Comparison of ENCODE assay signal across 7 cellular contexts in genomic region chr5:134006119-134006514, GRCh38. TPM values are rescaled to one million over a fixed set of nuclear protein-coding genes. Genes with fewer than 3 reads are reported as not detected.
DNase-seq lines count a peak whose midpoint lies in the region; ATAC-seq, FAIRE-seq and TF ChIP-seq lines count a peak whose summit lies in the region.

No MANE protein-coding gene starts in this region.

- DNase-seq in activated naive CD8-positive, alpha-beta T cell treated with anti-CD3 and anti-CD28 coated beads, Interleukin-2, amount 10 ng/mL, durations not matched to agents 7 days and 5 days: no peak
- DNase-seq in keratinocyte (ENCODE audit: low read depth, low spot score): no peak
- DNase-seq in stomach: no peak
- no peak for DNase-seq in effector CD4-positive, alpha-beta T cell
- no peak for DNase-seq in DMS79 (lab: John Stamatoyannopoulos, UW)

- H4K20me1 ChIP-seq in keratinocyte (ENCODE audit: control insufficient read depth, extremely low read depth, insufficient read depth, low read length): peaks cover 19% of the 10 kb centered on the region

- ATAC-seq in activated naive CD8-positive, alpha-beta T cell treated with anti-CD3 and anti-CD28 coated beads, Interleukin-2, amount 10 ng/mL, durations not matched to agents 7 days and 5 days (ENCODE audit: low read depth): no peak
- no peak for ATAC-seq in HG02678 (IDR thresholded peaks at IDR 0.05; ENCODE audit: unreplicated experiment)

- H3K4me2 ChIP-seq in keratinocyte (ENCODE audit: control insufficient read depth, extremely low read depth, insufficient read depth, low read depth, low read length): peak overlapping the region; percentile 85

- H3K36me3 Mint-ChIP-seq in activated naive CD8-positive, alpha-beta T cell treated with anti-CD3 and anti-CD28 coated beads, Interleukin-2, amount 10 ng/mL, durations not matched to agents 7 days and 5 days: peaks cover 7% of the 10 kb centered on the region

- no peak for TF ChIP-seq EP300 in stomach (IDR thresholded peaks at IDR 0.05)

- H2AFZ ChIP-seq in keratinocyte (ENCODE audit: control insufficient read depth, low read length): no peak overlapping the region

- no peaks in the 10 kb centered on the region for H3K9me3 Mint-ChIP-seq in activated naive CD8-positive, alpha-beta T cell treated with anti-CD3 and anti-CD28 coated beads, Interleukin-2, amount 10 ng/mL, durations not matched to agents 7 days and 5 days

- no peak for FAIRE-seq in keratinocyte (lab: Jason Lieb, UNC)

- peaks cover 3% of the 10 kb centered on the region for H3K27me3 Mint-ChIP-seq in activated naive CD8-positive, alpha-beta T cell treated with anti-CD3 and anti-CD28 coated beads, Interleukin-2, amount 10 ng/mL, durations not matched to agents 7 days and 5 days

- POLR2A ChIA-PET in activated naive CD8-positive, alpha-beta T cell treated with anti-CD3 and anti-CD28 coated beads, Interleukin-2, amount 10 ng/mL, durations not matched to agents 7 days and 5 days (lab: Charles Lee): interaction anchor here (0.6 to 1.8 kb wide), 3 partner anchors 21 to 249 kb away, joined by 3 to 4 read pairs (median 3); no protein-coding TSS in a partner anchor

- TF ChIP-seq CTCF in keratinocyte (optimal IDR thresholded peaks at IDR 0.05 in 1 of 3, IDR thresholded peaks at IDR 0.05 in 1 of 3, conservative IDR thresholded peaks at IDR 0.05 in 1 of 3; ENCODE audit: extremely low read depth in 1 of 3, insufficient read depth in 2 of 3, low read length in 3 of 3) (no peak), stomach (IDR thresholded peaks at IDR 0.05) (no peak)

- H3K9me1 ChIP-seq in keratinocyte (ENCODE audit: control insufficient read depth, extremely low read depth, insufficient read depth, low read length): peaks cover 2% of the 10 kb centered on the region

- H3K27me3 ChIP-seq in HUES6 (ENCODE audit: control insufficient read depth, insufficient read depth, low read length) (no peaks in the 10 kb centered on the region), keratinocyte (ENCODE audit: control insufficient read depth, extremely low read depth, insufficient read depth, low read length) (no peaks in the 10 kb centered on the region), stomach (no peaks in the 10 kb centered on the region)

- peaks cover 22% of the 10 kb centered on the region for H3K4me1 Mint-ChIP-seq in activated naive CD8-positive, alpha-beta T cell treated with anti-CD3 and anti-CD28 coated beads, Interleukin-2, amount 10 ng/mL, durations not matched to agents 7 days and 5 days

- no peak overlapping the region for H3K27ac ChIP-seq in HUES6 (ENCODE audit: low read depth, low read length)
- no peak overlapping the region for H3K27ac ChIP-seq in keratinocyte (ENCODE audit: control insufficient read depth, insufficient read depth, low read length)
- peak overlapping the region; percentile 94 to 100 (median 99) for H3K27ac ChIP-seq in stomach

- peak overlapping the region; percentile 95 for H3K4me3 Mint-ChIP-seq in activated naive CD8-positive, alpha-beta T cell treated with anti-CD3 and anti-CD28 coated beads, Interleukin-2, amount 10 ng/mL, durations not matched to agents 7 days and 5 days

- H3K9me3 ChIP-seq in HUES6 (ENCODE audit: control insufficient read depth, insufficient read depth, low read depth, low read length) (no peaks in the 10 kb centered on the region), keratinocyte (ENCODE audit: control insufficient read depth, low read depth, low read length) (no peaks in the 10 kb centered on the region), stomach (no peaks in the 10 kb centered on the region)

- TF ChIP-seq POLR2A in stomach (IDR thresholded peaks at IDR 0.05): no peak

- 74 to 90% (median 88%) methylated on average over 13 of the region's 13 CpGs for WGBS in stomach, 5 donors

- dilution Hi-C loops in keratinocyte (cut with MboI; ENCODE audit: extremely low pct_ligation_motif_present, low sequenced_read_pairs): no loop called here

- H3K9ac ChIP-seq in HUES6 (ENCODE audit: low read length): peak overlapping the region; percentile 95
- H3K9ac ChIP-seq in keratinocyte (ENCODE audit: control insufficient read depth, extremely low read depth, insufficient read depth, low read length): no peak overlapping the region

- intact Hi-C loops in stomach (cut with DNase I; ENCODE audit: low total_unique reads): no loop called here

- H3K4me1 ChIP-seq in HUES6 (ENCODE audit: control insufficient read depth, insufficient read depth, low read length) (peaks cover 31% of the 10 kb centered on the region), keratinocyte (ENCODE audit: control insufficient read depth, extremely low read depth, insufficient read depth, low read length) (peaks cover 20% of the 10 kb centered on the region), stomach (peaks cover 33 to 46% (median 43%) of the 10 kb centered on the region in 4 donors)

- H3K4me3 ChIP-seq in HUES6 (ENCODE audit: low read depth, low read length): peak overlapping the region; percentile 99
- peak overlapping the region in 1 of 3 experiments; percentile 93 for H3K4me3 ChIP-seq in keratinocyte (ENCODE audit: control insufficient read depth in 2 of 3, extremely low read depth in 1 of 3, insufficient read depth in 2 of 3, low read depth in 1 of 3, low read length in 3 of 3)
- peak overlapping the region; percentile 72 to 88 (median 78) for H3K4me3 ChIP-seq in stomach

- H3K36me3 ChIP-seq in HUES6 (ENCODE audit: control insufficient read depth, insufficient read depth, low read length) (peaks cover 14% of the 10 kb centered on the region), keratinocyte (ENCODE audit: control insufficient read depth in 2 of 2, extremely low read depth in 1 of 2, insufficient read depth in 2 of 2, low read length in 2 of 2) (peaks cover 4 to 18% of the 10 kb centered on the region in 2 experiments), stomach (peaks cover 0 to 11% (median 3%) of the 10 kb centered on the region in 4 donors)

- peak overlapping the region; percentile 94 for H3K27ac Mint-ChIP-seq in activated naive CD8-positive, alpha-beta T cell treated with anti-CD3 and anti-CD28 coated beads, Interleukin-2, amount 10 ng/mL, durations not matched to agents 7 days and 5 days

- H3K79me2 ChIP-seq in keratinocyte (ENCODE audit: control insufficient read depth, insufficient read depth, low read length): peaks cover 40% of the 10 kb centered on the region

RNA-seq across cellular contexts. Expression of gene VDAC1, which starts 1.3 kb away (rescaled TPM):
- 100 to 1,000 TPM; 194 to 199 TPM for total RNA-seq in activated naive CD8-positive, alpha-beta T cell treated with anti-CD3 and anti-CD28 coated beads, Interleukin-2, amount 10 ng/mL, durations not matched to agents 7 days and 5 days
- polyA plus RNA-seq in keratinocyte: 160 to 305 TPM (median 300 TPM) in 3 replicates
- polyA plus RNA-seq in keratinocyte (2011; ENCODE audit: low read depth): 758 TPM
- 354 and 468 TPM in 2 replicates for polyA plus RNA-seq in keratinocyte (2011; cell fraction: cytosol; rRNA removed)
- polyA plus RNA-seq in keratinocyte (2011; cell fraction: nucleus; rRNA removed): 165 and 204 TPM in 2 replicates
- polyA plus RNA-seq in keratinocyte (2012; ENCODE audit: low replicate concordance): 242 and 350 TPM in 2 replicates
- 141 to 265 TPM (median 143 TPM) in 3 replicates for polyA minus RNA-seq in keratinocyte
- polyA minus RNA-seq in keratinocyte (2011; cell fraction: cytosol; rRNA and poly(A)+ RNA removed): 178 TPM
- 44.3 and 78.7 TPM in 2 replicates for polyA minus RNA-seq in keratinocyte (2011; cell fraction: nucleus; rRNA and poly(A)+ RNA removed)
- total RNA-seq in stomach: 100 to 1,000 TPM in 3 of 5 donors, 10 to 100 TPM in 2; 55.8 to 307 (median 125) TPM
- polyA plus RNA-seq in stomach: 100 to 1,000 TPM; 134 to 267 (median 183) TPM

RNA-seq across cellular contexts. Expression of gene C5orf15, which starts 37.7 kb away (rescaled TPM):
- total RNA-seq in activated naive CD8-positive, alpha-beta T cell treated with anti-CD3 and anti-CD28 coated beads, Interleukin-2, amount 10 ng/mL, durations not matched to agents 7 days and 5 days: 10 to 100 TPM; 19.1 to 24.8 TPM
- polyA plus RNA-seq in keratinocyte (62.7 to 86.9 TPM (median 72.0 TPM) in 3 replicates), stomach (10 to 100 TPM; 16.9 to 18.2 (median 17.7) TPM)
- 13.4 TPM for polyA plus RNA-seq in keratinocyte (2011; ENCODE audit: low read depth)
- 31.6 and 45.0 TPM in 2 replicates for polyA plus RNA-seq in keratinocyte (2011; cell fraction: cytosol; rRNA removed)
- 118 and 131 TPM in 2 replicates for polyA plus RNA-seq in keratinocyte (2011; cell fraction: nucleus; rRNA removed)
- polyA plus RNA-seq in keratinocyte (2012; ENCODE audit: low replicate concordance): 21.7 and 43.0 TPM in 2 replicates
- 19.2 to 41.8 TPM (median 38.2 TPM) in 3 replicates for polyA minus RNA-seq in keratinocyte
- polyA minus RNA-seq in keratinocyte (2011; cell fraction: cytosol; rRNA and poly(A)+ RNA removed): 62.9 TPM
- polyA minus RNA-seq in keratinocyte (2011; cell fraction: nucleus; rRNA and poly(A)+ RNA removed): 34.4 and 67.2 TPM in 2 replicates
- total RNA-seq in stomach: 10 to 100 TPM in 4 of 5 donors, 1 to 10 TPM in 1; 2.9 to 77.8 (median 31.2) TPM

Comparison
In these comparisons a context has a peak if more than half of its experiments do, and no peak if none do; other contexts are left out.
1. H3K27ac ChIP-seq: peak in stomach (5 of 5); none in HUES6 (single experiment) and keratinocyte (single experiment).